ENCODE assay signal across 1 cellular context in genomic region chrX:1357993-1358392, GRCh38.
A peak's percentile ranks its signal among the peaks of the same experiment; 100 is the strongest.
TF ChIP-seq lines count a peak whose summit lies in the region.

No MANE protein-coding gene starts in this region.

TF ChIP-seq in HepG2, 621 proteins besides CTCF, POLR2A, EP300 and RAD21:
- TF ChIP-seq MXI1 (IDR thresholded peaks at IDR 0.05; ENCODE audit: borderline replicate concordance, low read depth, low read length) (no peak), ZFP90 (CRISPR knock-in tag; IDR thresholded peaks at IDR 0.05; ENCODE audit: borderline replicate concordance) (peak; percentile 99), SRY (CRISPR knock-in tag; IDR thresholded peaks at IDR 0.05) (no peak), PREB (CRISPR knock-in tag; IDR thresholded peaks at IDR 0.05) (no peak)
